In the genomic region with DNA sequence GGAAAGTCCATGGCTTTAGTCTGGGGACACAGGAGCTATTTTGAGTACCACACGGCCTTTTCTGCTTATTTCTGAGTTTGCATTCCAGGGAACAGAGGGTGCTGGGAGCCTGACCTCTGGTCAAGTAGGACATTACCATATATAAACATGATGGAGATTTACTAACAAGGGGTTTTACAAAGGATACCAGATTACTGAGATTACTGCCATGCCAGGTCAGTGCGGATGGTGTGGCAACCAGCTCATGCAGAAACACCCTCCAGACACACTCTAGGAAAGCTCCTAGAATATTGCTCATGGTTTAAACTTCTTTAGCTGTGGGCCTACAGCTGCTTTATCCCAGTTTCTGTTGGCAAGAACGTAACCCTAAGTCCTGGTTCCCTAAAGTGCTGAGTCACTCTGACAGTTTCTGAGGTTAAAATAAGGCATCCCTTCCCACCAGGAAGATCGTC, we compare ENCODE assay signal across 14 cellular contexts. TPM values are rescaled to one million over a fixed set of nuclear protein-coding genes. Genes with fewer than 3 reads are reported as not detected.
A peak's percentile ranks its signal among the peaks of the same experiment; 100 is the strongest.
DNase-seq lines count a peak whose midpoint lies in the region; ATAC-seq and TF ChIP-seq lines count a peak whose summit lies in the region.
"Had no signal": no experiment of that assay in that cellular context is flagged by ENCODE, and none has a peak within 500 bp of the region (broad histone marks: within the 10 kb centered on the region; RNA-seq: fewer than 3 reads in every experiment).

No MANE protein-coding gene starts in this region.

- no peak overlapping the region for H3K14ac ChIP-seq in neuronal stem cell (ENCODE audit: low read length)

- intact Hi-C loops in dorsolateral prefrontal cortex (cut with DNase I): no loop called here

- no peak for TF ChIP-seq CTCF in dorsolateral prefrontal cortex (IDR thresholded peaks at IDR 0.05 in 54 of 56, conservative IDR thresholded peaks at IDR 0.05 in 2 of 56; ENCODE audit: low read depth in 1 of 56, partially characterized antibody in 56 of 56)

- H3K27ac ChIP-seq in neuronal stem cell (replicated peaks; ENCODE audit: low read length) (no peak overlapping the region), dorsolateral prefrontal cortex (peak overlapping the region in 1 of 59 donors; percentile 39)

- no peak overlapping the region for H2AK5ac ChIP-seq in neuronal stem cell (ENCODE audit: low read depth, low read length)

- no CpG with 5 or more reads among the region's 4 CpGs for WGBS in neuronal stem cell (ENCODE audit: extremely low coverage in 2 of 2, insufficient read length in 2 of 2, insufficient replicate concordance in 1 of 2), 2 donors

- H3K36me3 ChIP-seq in neuronal stem cell (replicated peaks in 1 of 2; ENCODE audit: control insufficient read depth in 2 of 2, insufficient read depth in 2 of 2, low read length in 2 of 2): no peaks in the 10 kb centered on the region

- peaks cover 2 to 4% of the 10 kb centered on the region in 2 donors for H3K4me1 ChIP-seq in neuronal stem cell (ENCODE audit: control insufficient read depth in 2 of 2, insufficient read depth in 1 of 2, low read depth in 1 of 2, low read length in 2 of 2)

- no peak overlapping the region for H3K23ac ChIP-seq in neuronal stem cell (ENCODE audit: low read depth, low read length, poor library complexity)

- H2BK12ac ChIP-seq in neuronal stem cell (ENCODE audit: low read length): no peak overlapping the region

- no peak overlapping the region for H2BK120ac ChIP-seq in neuronal stem cell (ENCODE audit: low read depth, low read length)

- H3K18ac ChIP-seq in neuronal stem cell (ENCODE audit: low read length): no peak overlapping the region

- no peak overlapping the region for H3K4ac ChIP-seq in neuronal stem cell (ENCODE audit: low read length)

- H3K4me2 ChIP-seq in neuronal stem cell (ENCODE audit: insufficient read depth, low read length, poor library complexity, severe bottlenecking): no peak overlapping the region

- H3K9ac ChIP-seq in neuronal stem cell (ENCODE audit: low read depth, low read length, poor library complexity): no peak overlapping the region

- H3K9me3 ChIP-seq in neuronal stem cell (replicated peaks in 1 of 2; ENCODE audit: control insufficient read depth in 2 of 2, insufficient read depth in 1 of 2, low read depth in 1 of 2, low read length in 2 of 2): no peaks in the 10 kb centered on the region

- H2BK15ac ChIP-seq in neuronal stem cell (ENCODE audit: low read length): no peak overlapping the region

- H2AFZ ChIP-seq in neuronal stem cell (ENCODE audit: low read length): peak overlapping the region; percentile 26

- H3K27me3 ChIP-seq in neuronal stem cell (ENCODE audit: control insufficient read depth in 3 of 3, insufficient read depth in 3 of 3, low read depth in 1 of 3, low read length in 3 of 3) (peaks cover 0 to 2% (median 0%) of the 10 kb centered on the region in 3 experiments), dorsolateral prefrontal cortex (no peaks in the 10 kb centered on the region)

- H2BK5ac ChIP-seq in neuronal stem cell (ENCODE audit: low read length): no peak overlapping the region

- DNase-seq in AG20443 (ENCODE audit: low spot score) (peak; percentile 71), RPMI7951 (ENCODE audit: low read depth) (peak; percentile 75), fibroblast of peridontal ligament (ENCODE audit: extremely low read depth) (peak; percentile 96), neuronal stem cell (ENCODE audit: low spot score) (no peak), NCI-H1105 (lab: John Stamatoyannopoulos, UW) (no peak), NCI-H1048 (lab: John Stamatoyannopoulos, UW) (no peak), dorsolateral prefrontal cortex (no peak)
- DNase-seq: activated CD4-positive, alpha-beta T cell treated with anti-CD3 and anti-CD28 coated beads for 4 hours; CD4-positive, CD25-positive, alpha-beta regulatory T cell; KG1; NCI-H446 treated with DMSO at 0.1 percent for 48 hours; stimulated activated CD4-positive, alpha-beta T cell treated with anti-CD3 and anti-CD28 coated beads, Interleukin-12 subunit alpha, Interleukin-12 subunit beta, amount 100 ng/mL, for 4 hours had no signal

- H4K91ac ChIP-seq in neuronal stem cell (ENCODE audit: low read depth, low read length, poor library complexity): no peak overlapping the region

- no peak overlapping the region for H4K8ac ChIP-seq in neuronal stem cell (ENCODE audit: low read depth, low read length)

- no peak for ATAC-seq in GM21515 (IDR thresholded peaks at IDR 0.05; ENCODE audit: unreplicated experiment)
- ATAC-seq: stimulated activated memory B cell treated with anti-CD40 and anti-IgM and Interleukin-4, amounts not matched to agents 10 μg/mL and 1 μg/mL and 100 μg/mL, for 72 hours had no signal

- H3K79me1 ChIP-seq in neuronal stem cell (ENCODE audit: low read depth, low read length): no peaks in the 10 kb centered on the region

- H3K4me3 ChIP-seq in neuronal stem cell (ENCODE audit: low read length in 2 of 2) (no peak overlapping the region), dorsolateral prefrontal cortex (no peak overlapping the region)

RNA-seq across cellular contexts. Expression of gene AGTR1, which starts 54.3 kb away (rescaled TPM):
- 0.10 TPM in 1 of 2 replicates, not detected in the other for total RNA-seq in RPMI7951 (2014; rRNA removed; shearing (Covaris generic))
- 0.03 TPM for polyA plus RNA-seq in neuronal stem cell (2013, experiment 1 of 2)
- 0.04 TPM for polyA plus RNA-seq in neuronal stem cell (2013, experiment 2 of 2)
- 1 to 10 TPM in 3 of 120 experiments, under 1 TPM in 52, not detected in 65; 0.20 to 1.3 (median 0.41) TPM for total RNA-seq in dorsolateral prefrontal cortex
- total RNA-seq: CD4-positive, CD25-positive, alpha-beta regulatory T cell had no signal
- polyA plus RNA-seq: CD4-positive, CD25-positive, alpha-beta regulatory T cell had no signal

Comparison
In these comparisons a context has a peak if more than half of its experiments do, and no peak if none do; other contexts are left out.
1. DNase-seq: peak in AG20443 (single experiment), RPMI7951 (single experiment) and fibroblast of peridontal ligament (single experiment); none in neuronal stem cell (single experiment), NCI-H1105 (single experiment), NCI-H1048 (single experiment) and dorsolateral prefrontal cortex (0 of 10).